10 cellular contexts compared by ENCODE assay signal in the genomic region with DNA sequence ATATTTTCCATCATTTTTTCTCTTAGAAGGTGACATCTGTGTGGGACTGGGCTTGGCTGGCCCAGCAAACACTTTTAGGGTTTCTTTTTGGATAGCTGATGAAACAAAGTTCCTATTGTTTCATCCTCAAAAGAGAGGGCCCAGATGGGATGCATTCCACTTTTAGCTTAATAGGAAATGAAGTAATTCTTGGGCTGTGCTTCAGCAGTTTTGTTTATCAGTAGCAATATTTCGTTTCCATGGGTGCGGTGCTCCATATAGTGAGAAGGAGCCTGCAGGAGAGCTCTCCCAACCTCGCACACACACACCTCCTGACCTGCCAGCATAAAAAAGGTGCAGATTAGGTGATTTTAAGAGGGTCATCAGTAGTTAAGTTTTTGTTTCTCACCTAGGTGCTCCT.
A peak's percentile ranks its signal among the peaks of the same experiment; 100 is the strongest.
DNase-seq lines count a peak whose midpoint lies in the region; ATAC-seq and TF ChIP-seq lines count a peak whose summit lies in the region.
"Had no signal": no experiment of that assay in that cellular context is flagged by ENCODE, and none has a peak within 500 bp of the region (broad histone marks: within the 10 kb centered on the region; RNA-seq: fewer than 3 reads in every experiment).

No MANE protein-coding gene starts in this region.

- no peak for TF ChIP-seq EP300 in suprapubic skin (IDR thresholded peaks at IDR 0.05)

- no peaks in the 10 kb centered on the region for H3K27me3 Mint-ChIP-seq in activated naive CD4-positive, alpha-beta T cell treated with anti-CD3 and anti-CD28 coated beads for 36 hours (ENCODE audit: low read depth)

- H3K27ac Mint-ChIP-seq in activated naive CD4-positive, alpha-beta T cell treated with anti-CD3 and anti-CD28 coated beads for 36 hours = no peak overlapping the region

- H3K36me3 Mint-ChIP-seq in activated naive CD4-positive, alpha-beta T cell treated with anti-CD3 and anti-CD28 coated beads for 36 hours (ENCODE audit: low read depth) = peaks cover 15% of the 10 kb centered on the region

- H3K4me1 Mint-ChIP-seq in activated naive CD4-positive, alpha-beta T cell treated with anti-CD3 and anti-CD28 coated beads for 36 hours (ENCODE audit: low read depth) = peaks cover 22% of the 10 kb centered on the region

- peaks cover 21% of the 10 kb centered on the region for H3K4me1 ChIP-seq in suprapubic skin

- TF ChIP-seq CTCF in astrocyte of the cerebellum (IDR thresholded peaks at IDR 0.05; ENCODE audit: low read depth, low read length, missing control alignments) (no peak), suprapubic skin (IDR thresholded peaks at IDR 0.05) (no peak)

- 26% methylated on average over 3 of the region's 3 CpGs for WGBS in suprapubic skin

- H3K27me3 ChIP-seq in suprapubic skin = no peaks in the 10 kb centered on the region

- intact Hi-C loops in activated naive CD4-positive, alpha-beta T cell treated with anti-CD3 and anti-CD28 coated beads for 36 hours (cut with micrococcal nuclease) = no loop called here

- peak; percentile 27 for DNase-seq in NCI-H2171 treated with DMSO at 0.1 percent for 48 hours (lab: John Stamatoyannopoulos, UW)
- DNase-seq in NCI-H2171 (lab: John Stamatoyannopoulos, UW) = no peak
- peak; percentile 65 for DNase-seq in astrocyte of the cerebellum (ENCODE audit: low read depth)
- peak; percentile 18 for DNase-seq in hepatic stellate cell (ENCODE audit: low spot score)
- no peak for DNase-seq in suprapubic skin (ENCODE audit: low spot score in 2 of 2)
- no peak for DNase-seq in DMS79 (lab: John Stamatoyannopoulos, UW)
- no peak for DNase-seq in activated naive CD4-positive, alpha-beta T cell treated with anti-CD3 and anti-CD28 coated beads for 36 hours
- DNase-seq: NCI-H1092 treated with DMSO at 0.1 percent for 48 hours; stimulated activated CD4-positive, alpha-beta T cell treated with anti-CD3 and anti-CD28 coated beads, Interleukin-2, amount 100 ng/mL, for 24 hours had no signal

- H3K4me3 Mint-ChIP-seq in activated naive CD4-positive, alpha-beta T cell treated with anti-CD3 and anti-CD28 coated beads for 36 hours = no peak overlapping the region

- CTCF ChIA-PET in activated naive CD4-positive, alpha-beta T cell treated with anti-CD3 and anti-CD28 coated beads for 36 hours (lab: Charles Lee) = interaction anchor here (1.4 to 1.7 kb wide), 5 partner anchors 8 to 202 kb away, joined by 3 to 6 read pairs (median 4); no protein-coding TSS in a partner anchor

- H3K36me3 ChIP-seq in suprapubic skin = no peaks in the 10 kb centered on the region

- peak overlapping the region; percentile 16 for H3K27ac ChIP-seq in suprapubic skin

- H3K9me3 Mint-ChIP-seq in activated naive CD4-positive, alpha-beta T cell treated with anti-CD3 and anti-CD28 coated beads for 36 hours = no peaks in the 10 kb centered on the region

- no peak for ATAC-seq in GM19463 (IDR thresholded peaks at IDR 0.05; ENCODE audit: unreplicated experiment)

- in situ Hi-C loops in astrocyte of the cerebellum (cut with HindIII; ENCODE audit: low sequenced_read_pairs) = no loop called here

- H3K4me3 ChIP-seq in astrocyte of the cerebellum (ENCODE audit: low read depth, low read length) = no peak overlapping the region
- H3K4me3 ChIP-seq in suprapubic skin = no peak overlapping the region

- no peak for TF ChIP-seq POLR2A in suprapubic skin (IDR thresholded peaks at IDR 0.05)

- no peaks in the 10 kb centered on the region for H3K9me3 ChIP-seq in suprapubic skin

Comparison
In these comparisons a context has a peak if more than half of its experiments do, and no peak if none do; other contexts are left out.
1. DNase-seq: peak in NCI-H2171 treated with DMSO at 0.1 percent for 48 hours (single experiment), astrocyte of the cerebellum (single experiment) and hepatic stellate cell (single experiment); none in NCI-H2171 (single experiment), suprapubic skin (0 of 2), DMS79 (single experiment) and activated naive CD4-positive, alpha-beta T cell treated with anti-CD3 and anti-CD28 coated beads for 36 hours (single experiment).